Comparison of ENCODE assay signal across 23 cellular contexts in the genomic region with DNA sequence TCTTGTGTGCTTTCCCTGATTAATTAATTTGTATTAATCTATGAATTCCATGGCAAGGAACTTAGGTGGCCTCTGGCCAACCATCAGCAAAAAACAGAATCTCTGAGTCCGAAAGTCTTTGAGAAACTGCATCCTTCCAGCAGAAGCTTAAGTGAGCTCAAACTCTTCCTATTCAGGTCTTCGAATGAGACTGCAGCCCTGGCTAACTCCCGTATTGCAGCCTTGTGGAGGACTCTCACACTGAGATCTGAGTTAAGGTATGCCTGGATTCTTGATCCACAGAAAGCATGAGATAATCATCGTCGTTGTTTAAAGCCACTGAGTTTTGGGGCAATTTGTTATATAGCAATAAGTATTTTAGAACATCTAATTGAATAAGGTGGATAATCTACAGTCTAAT.
"Had no signal": no experiment of that assay in that cellular context is flagged by ENCODE, and none has a peak within 500 bp of the region (broad histone marks: within the 10 kb centered on the region; RNA-seq: fewer than 3 reads in every experiment).

No MANE protein-coding gene starts in this region.

- H3K36me3 ChIP-seq: esophagus muscularis mucosa, gastrocnemius medialis, heart right ventricle, left ventricle myocardium inferior, lower lobe of right lung, neutrophil, sigmoid colon, stomach had no signal

- H3K27ac ChIP-seq: dorsolateral prefrontal cortex, epithelial cell of prostate, esophagus muscularis mucosa, gastrocnemius medialis, heart right ventricle, left ventricle myocardium inferior, lower lobe of right lung, neutrophil, sigmoid colon, skin epidermis, stomach had no signal

- H3K4me1 ChIP-seq: esophagus muscularis mucosa, gastrocnemius medialis, heart right ventricle, left ventricle myocardium inferior, lower lobe of right lung, sigmoid colon, stomach had no signal

- H3K9me3 ChIP-seq: esophagus muscularis mucosa, gastrocnemius medialis, left ventricle myocardium inferior, lower lobe of right lung, neutrophil, sigmoid colon, stomach had no signal

- H3K27me3 ChIP-seq: dorsolateral prefrontal cortex, esophagus muscularis mucosa, gastrocnemius medialis, heart right ventricle, neutrophil, sigmoid colon, stomach had no signal

- DNase-seq: cortex of kidney; dorsolateral prefrontal cortex; effector CD8-positive, alpha-beta T cell; gastrocnemius medialis; heart right ventricle; hypothalamus; kidney; left cardiac atrium; left ventricle myocardium inferior; lower lobe of right lung; mesenchymal stem cell; naive thymus-derived CD4-positive, alpha-beta T cell; nephron progenitor cell; posterior cingulate gyrus; sigmoid colon; stimulated activated CD4-positive, alpha-beta T cell treated with anti-CD3 and anti-CD28 coated beads, Interleukin-12 subunit alpha, Interleukin-12 subunit beta, amount 100 ng/mL, for 4 hours; stimulated activated naive CD4-positive, alpha-beta T cell; stomach; substantia nigra had no signal

- H3K4me3 ChIP-seq: dorsolateral prefrontal cortex, esophagus muscularis mucosa, gastrocnemius medialis, heart right ventricle, left ventricle myocardium inferior, lower lobe of right lung, sigmoid colon, skin epidermis, stomach had no signal
